Comparison of ENCODE assay signal across 12 cellular contexts in genomic region chr17:64061157-64061898, GRCh38. TPM values are rescaled to one million over a fixed set of nuclear protein-coding genes. Genes with fewer than 3 reads are reported as not detected.
DNase-seq lines count a peak whose midpoint lies in the region; ATAC-seq, FAIRE-seq and TF ChIP-seq lines count a peak whose summit lies in the region.
"Had no signal": no experiment of that assay in that cellular context is flagged by ENCODE, and none has a peak within 500 bp of the region (broad histone marks: within the 10 kb centered on the region; RNA-seq: fewer than 3 reads in every experiment).

No MANE protein-coding gene starts in this region.

- peak overlapping the region in 3 of 4 donors; percentile 5 to 54 (median 8) for H3K27ac ChIP-seq in upper lobe of left lung

- TF ChIP-seq EP300 in upper lobe of left lung (IDR thresholded peaks at IDR 0.05), result no peak

- H3K27me3 ChIP-seq in bronchial epithelial cell (ENCODE audit: control insufficient read depth, insufficient read depth, low read length) (no peaks in the 10 kb centered on the region), upper lobe of left lung (no peaks in the 10 kb centered on the region), Caco-2 (replicated peaks; ENCODE audit: control insufficient read depth, insufficient read depth, low read length) (no peaks in the 10 kb centered on the region)
- H3K27me3 ChIP-seq: BLaER1 treated with 17β-estradiol and CSF1 and Interleukin-3, amounts not matched to agents 10 nM and 100 nM had no signal

- no peaks in the 10 kb centered on the region for H3K9me3 Mint-ChIP-seq in Caco-2 (ENCODE audit: unreplicated experiment)

- POLR2A ChIA-PET in Caco-2 (lab: Charles Lee), result interaction anchor here (0.6 kb wide), 1 partner anchor 28 kb away, joined by 4 read pairs; no protein-coding TSS in a partner anchor

- BruUV-seq in Caco-2 (replicated peaks; lab: Mats Ljungman, UMichigan), result no TSS peak

- H3K36me3 ChIP-seq in bronchial epithelial cell (ENCODE audit: control insufficient read depth, insufficient read depth, low read length) (peaks cover 30% of the 10 kb centered on the region), upper lobe of left lung (peaks cover 9 to 80% (median 36%) of the 10 kb centered on the region in 4 donors), Caco-2 (ENCODE audit: control insufficient read depth, insufficient read depth, low read length) (peaks cover 2% of the 10 kb centered on the region; the same call in 1 of the 2 replicates)

- intact Hi-C loops in Right ventricle myocardium superior (cut with DNase I) (no loop called here), Caco-2 (cut with micrococcal nuclease; ENCODE audit: unreplicated experiment) (loop anchor here (10.0 kb wide), 1 partner anchor 223 kb away; no protein-coding TSS in a partner anchor)

- peaks cover 20% of the 10 kb centered on the region for H3K36me3 Mint-ChIP-seq in Caco-2 (ENCODE audit: insufficient read depth, unreplicated experiment)

- DNase-seq in stimulated activated CD4-positive, alpha-beta T cell treated with anti-CD3 and anti-CD28 coated beads, Interleukin-15, amount 100 ng/mL, for 24 hours, result peak; percentile 49
- no peak for DNase-seq in stimulated activated CD4-positive, alpha-beta T cell treated with anti-CD3 and anti-CD28 coated beads, Interleukin-4, amount 100 ng/mL, for 4 hours
- DNase-seq in bronchial epithelial cell (ENCODE audit: low read depth) (peak; percentile 85), upper lobe of left lung (peak in 1 of 2 donors; percentile 6), Right ventricle myocardium superior (no peak), Caco-2 (no peak)
- DNase-seq: cortex of kidney, NCI-H1092 had no signal

- WGBS in upper lobe of left lung, 2 donors, result 93 to 95% methylated on average over 6 of the region's 6 CpGs

- ATAC-seq in HG03469 (IDR thresholded peaks at IDR 0.05; ENCODE audit: unreplicated experiment), result peak; percentile 49
- no peak for ATAC-seq in upper lobe of left lung (ENCODE audit: low FRiP score in 2 of 2)
- no peak for ATAC-seq in GM19328 (IDR thresholded peaks at IDR 0.05; ENCODE audit: unreplicated experiment)
- ATAC-seq in Right ventricle myocardium superior (ENCODE audit: poor library complexity), result no peak

- H3K4me3 ChIP-seq in bronchial epithelial cell (ENCODE audit: low read depth, low read length), result no peak overlapping the region
- H3K4me3 ChIP-seq in upper lobe of left lung, result no peak overlapping the region
- no peak overlapping the region for H3K4me3 ChIP-seq in Caco-2 (ENCODE audit: low read depth, low read length)
- H3K4me3 ChIP-seq: BLaER1 treated with 17β-estradiol and CSF1 and Interleukin-3, amounts not matched to agents 10 nM and 100 nM had no signal

- H3K27me3 Mint-ChIP-seq in Caco-2 (ENCODE audit: insufficient read depth, unreplicated experiment), result no peaks in the 10 kb centered on the region

- H3K4me3 Mint-ChIP-seq in Caco-2 (ENCODE audit: unreplicated experiment), result no peak overlapping the region

- TF ChIP-seq CTCF in bronchial epithelial cell (IDR thresholded peaks at IDR 0.05; ENCODE audit: insufficient read depth, low read length, severe bottlenecking) (no peak), upper lobe of left lung (IDR thresholded peaks at IDR 0.05) (no peak), Caco-2 (IDR thresholded peaks at IDR 0.05; ENCODE audit: insufficient read depth in 1 of 2, low read depth in 1 of 2, low read length in 1 of 2, severe bottlenecking in 1 of 2, unreplicated experiment in 1 of 2) (no peak)

- FAIRE-seq in bronchial epithelial cell (lab: Jason Lieb, UNC), result peak; percentile 62
- FAIRE-seq: H1 had no signal

- CTCF ChIA-PET in Caco-2 (lab: Charles Lee), result interaction anchor here (0.6 to 6.8 kb wide), 2 partner anchors 72 to 81 kb away, joined by 9 to 206 read pairs; no protein-coding TSS in a partner anchor

- H3K4me1 ChIP-seq in upper lobe of left lung (peaks cover 0 to 16% (median 4%) of the 10 kb centered on the region in 4 donors), Caco-2 (peaks cover 9% of the 10 kb centered on the region; the same call in 1 of the 2 replicates)

- H3K9me3 ChIP-seq in upper lobe of left lung (no peaks in the 10 kb centered on the region), Caco-2 (no peaks in the 10 kb centered on the region)
- H3K9me3 ChIP-seq: BLaER1 treated with 17β-estradiol and CSF1 and Interleukin-3, amounts not matched to agents 10 nM and 100 nM had no signal

- peaks cover 15% of the 10 kb centered on the region for H3K4me1 Mint-ChIP-seq in Caco-2 (ENCODE audit: low read depth, unreplicated experiment)

- TF ChIP-seq POLR2A in upper lobe of left lung (IDR thresholded peaks at IDR 0.05), result peak in 1 of 4 donors; percentile 9

- H3K27ac Mint-ChIP-seq in Caco-2 (ENCODE audit: unreplicated experiment), result no peak overlapping the region

RNA-seq across cellular contexts. Expression of gene ICAM2, which starts 40.9 kb away (rescaled TPM):
- total RNA-seq in bronchial epithelial cell, result 0.26 and 0.90 TPM in 2 replicates
- 100 to 1,000 TPM in 3 of 6 donors, 10 to 100 TPM in 3; 27.2 to 114 (median 82.0) TPM for total RNA-seq in upper lobe of left lung
- total RNA-seq in Right ventricle myocardium superior, result 31.9 TPM
- 1.9 and 2.0 TPM in 2 replicates for total RNA-seq in Caco-2 (2022)

Comparison
In these comparisons a context has a peak if more than half of its experiments do, and no peak if none do; other contexts are left out.
1. DNase-seq: peak in stimulated activated CD4-positive, alpha-beta T cell treated with anti-CD3 and anti-CD28 coated beads, Interleukin-15, amount 100 ng/mL, for 24 hours (single experiment) and bronchial epithelial cell (single experiment); none in stimulated activated CD4-positive, alpha-beta T cell treated with anti-CD3 and anti-CD28 coated beads, Interleukin-4, amount 100 ng/mL, for 4 hours (0 of 2), Right ventricle myocardium superior (single experiment) and Caco-2 (0 of 2).